8 cellular contexts compared by ENCODE assay signal in genomic region chr6:158686791-158687381, GRCh38. TPM values are rescaled to one million over a fixed set of nuclear protein-coding genes. Genes with fewer than 3 reads are reported as not detected.
A peak's percentile ranks its signal among the peaks of the same experiment; 100 is the strongest.
DNase-seq lines count a peak whose midpoint lies in the region; ATAC-seq and TF ChIP-seq lines count a peak whose summit lies in the region.

No MANE protein-coding gene starts in this region.

- ATAC-seq in GM19372 (IDR thresholded peaks at IDR 0.05; ENCODE audit: low read depth, unreplicated experiment) (peak; percentile 66), HG03159 (IDR thresholded peaks at IDR 0.05; ENCODE audit: unreplicated experiment) (peak; percentile 86), sciatic nerve (peak; percentile 46)

- TF ChIP-seq CTCF in foreskin fibroblast (IDR thresholded peaks at IDR 0.05; ENCODE audit: low read depth, low read length) = no peak

- H3K4me3 ChIP-seq in foreskin fibroblast (ENCODE audit: low read depth in 1 of 2, low read length in 2 of 2) = no peak overlapping the region

- no peak for TF ChIP-seq POLR2A in erythroblast (IDR thresholded peaks at IDR 0.05; ENCODE audit: low read length)

- intact Hi-C loops in sciatic nerve (cut with DNase I) = no loop called here

- DNase-seq in activated T-cell treated with anti-CD3 and anti-CD28 coated beads for 24 hours (ENCODE audit: low read depth) (peak; percentile 11), sciatic nerve (ENCODE audit: low spot score) (no peak), foreskin fibroblast (no peak), NCI-H774 (lab: John Stamatoyannopoulos, UW) (no peak), erythroblast (lab: John Stamatoyannopoulos, UW) (no peak), COLO668 (lab: John Stamatoyannopoulos, UW; ENCODE audit: unreplicated experiment) (no peak)

RNA-seq across cellular contexts. Expression of gene SYTL3, which starts 37.0 kb away (rescaled TPM):
- total RNA-seq in sciatic nerve = 2.5 TPM

RNA-seq across cellular contexts. Expression of gene DYNLT1, which starts 42.3 kb away (rescaled TPM):
- 58.6 TPM for total RNA-seq in sciatic nerve
